ENCODE assay signal across 21 cellular contexts in genomic region chr10:30197186-30197585, GRCh38.
A peak's percentile ranks its signal among the peaks of the same experiment; 100 is the strongest.
DNase-seq lines count a peak whose midpoint lies in the region; ATAC-seq, FAIRE-seq and TF ChIP-seq lines count a peak whose summit lies in the region.
"Had no signal": no experiment of that assay in that cellular context is flagged by ENCODE, and none has a peak within 500 bp of the region (broad histone marks: within the 10 kb centered on the region; RNA-seq: fewer than 3 reads in every experiment).

No MANE protein-coding gene starts in this region.

- H3K79me1 ChIP-seq in neuronal stem cell (ENCODE audit: low read depth, low read length) = no peaks in the 10 kb centered on the region

- no peak overlapping the region for H2BK120ac ChIP-seq in neuronal stem cell (ENCODE audit: low read depth, low read length)

- H3K4ac ChIP-seq in neuronal stem cell (ENCODE audit: low read length) = no peak overlapping the region

- no peak overlapping the region for H2BK5ac ChIP-seq in neuronal stem cell (ENCODE audit: low read length)

- no peak overlapping the region for H3K4me3 Mint-ChIP-seq in GM23338
- H3K4me3 Mint-ChIP-seq: CD4-positive, alpha-beta T cell; HFFc6; IgD-negative memory B cell had no signal

- no peaks in the 10 kb centered on the region for H3K36me3 ChIP-seq in GM23338 (ENCODE audit: insufficient read depth)
- H3K36me3 ChIP-seq in neuronal stem cell (replicated peaks in 1 of 2; ENCODE audit: control insufficient read depth in 2 of 2, insufficient read depth in 2 of 2, low read length in 2 of 2) = no peaks in the 10 kb centered on the region
- no peaks in the 10 kb centered on the region for H3K36me3 ChIP-seq in thyroid gland
- H3K36me3 ChIP-seq in Karpas-422 (ENCODE audit: insufficient read depth, low read length) = no peaks in the 10 kb centered on the region

- H3K4me1 Mint-ChIP-seq in GM23338 = no peaks in the 10 kb centered on the region
- H3K4me1 Mint-ChIP-seq: IgD-negative memory B cell had no signal

- H3K18ac ChIP-seq in neuronal stem cell (ENCODE audit: low read length) = no peak overlapping the region

- ATAC-seq in GM23338 = no peak
- ATAC-seq: HCT116, HepG2 had no signal

- H3K9me2 ChIP-seq in GM23338 (ENCODE audit: insufficient read depth) (peaks cover 6% of the 10 kb centered on the region; the same call in 1 of the 2 replicates), Karpas-422 (replicated peaks; ENCODE audit: insufficient read depth, low read length) (no peaks in the 10 kb centered on the region)

- H3K27ac Mint-ChIP-seq in GM23338 = no peak overlapping the region
- H3K27ac Mint-ChIP-seq: CD4-positive, alpha-beta T cell; HFFc6; IgD-negative memory B cell had no signal

- DNase-seq in GM23338 (ENCODE audit: low spot score) = no peak
- DNase-seq in NCI-H2227 treated with DMSO at 0.1 percent for 48 hours (lab: John Stamatoyannopoulos, UW) = peak; percentile 41
- peak; percentile 91 for DNase-seq in islet precursor cell
- DNase-seq in neuronal stem cell (ENCODE audit: low spot score) = no peak
- DNase-seq in thyroid gland = no peak
- DNase-seq in pons (ENCODE audit: low spot score) = no peak
- no peak for DNase-seq in H54 (ENCODE audit: insufficient read length, low spot score)
- DNase-seq in Karpas-422 = no peak
- DNase-seq: AML-193; Caco-2; CD4-positive, alpha-beta T cell; GDM1; H7; HFFc6; KBM-7 had no signal

- no peaks in the 10 kb centered on the region for H3K27me3 Mint-ChIP-seq in GM23338 (ENCODE audit: insufficient read depth, low read depth, poor library complexity)
- H3K27me3 Mint-ChIP-seq: IgD-negative memory B cell had no signal

- H3K9ac ChIP-seq in neuronal stem cell (ENCODE audit: low read depth, low read length, poor library complexity) (no peak overlapping the region), Karpas-422 (ENCODE audit: low read length) (no peak overlapping the region)

- H4K91ac ChIP-seq in neuronal stem cell (ENCODE audit: low read depth, low read length, poor library complexity) = no peak overlapping the region

- no peak overlapping the region for H2AK5ac ChIP-seq in neuronal stem cell (ENCODE audit: low read depth, low read length)

- H3K27me3 ChIP-seq in GM23338 (ENCODE audit: insufficient read depth) (no peaks in the 10 kb centered on the region), neuronal stem cell (ENCODE audit: control insufficient read depth in 3 of 3, insufficient read depth in 3 of 3, low read depth in 1 of 3, low read length in 3 of 3) (no peaks in the 10 kb centered on the region), thyroid gland (no peaks in the 10 kb centered on the region), Karpas-422 (ENCODE audit: low read length) (peaks cover 2% of the 10 kb centered on the region; the same call in 1 of the 2 replicates)

- H3K4me3 ChIP-seq in GM23338 = no peak overlapping the region
- H3K4me3 ChIP-seq in neuronal stem cell (ENCODE audit: low read length in 2 of 2) = no peak overlapping the region
- H3K4me3 ChIP-seq in thyroid gland (replicated peaks in 1 of 3) = no peak overlapping the region
- H3K4me3 ChIP-seq in Karpas-422 (ENCODE audit: low read length) = no peak overlapping the region
- H3K4me3 ChIP-seq: A549 had no signal

- H2BK12ac ChIP-seq in neuronal stem cell (ENCODE audit: low read length) = no peak overlapping the region

- no peaks in the 10 kb centered on the region for H3F3A ChIP-seq in GM23338 (replicated peaks; ENCODE audit: low read depth)

- H4K8ac ChIP-seq in neuronal stem cell (ENCODE audit: low read depth, low read length) = no peak overlapping the region

- no peak for TF ChIP-seq POLR2A in thyroid gland (IDR thresholded peaks at IDR 0.05)
- no peak for TF ChIP-seq POLR2A in H54 (IDR thresholded peaks at IDR 0.05; ENCODE audit: low read depth, low read length)

- peak overlapping the region; percentile 72; the same call in 1 of the 2 replicates for H2AFZ ChIP-seq in GM23338
- H2AFZ ChIP-seq in neuronal stem cell (ENCODE audit: low read length) = peak overlapping the region; percentile 64
- H2AFZ ChIP-seq in Karpas-422 (ENCODE audit: low read length) = no peak overlapping the region

- no peaks in the 10 kb centered on the region for H4K20me1 ChIP-seq in GM23338 (replicated peaks; ENCODE audit: insufficient read depth)
- H4K20me1 ChIP-seq in Karpas-422 (ENCODE audit: insufficient read depth, low read depth, low read length) = no peaks in the 10 kb centered on the region

- no peak for TF ChIP-seq CTCF in GM23338 (conservative IDR thresholded peaks at IDR 0.05; ENCODE audit: low read depth in 2 of 2)
- TF ChIP-seq CTCF in thyroid gland (IDR thresholded peaks at IDR 0.05) = no peak

- no peak overlapping the region for H3K14ac ChIP-seq in neuronal stem cell (ENCODE audit: low read length)

- H3K4me2 ChIP-seq in GM23338 = no peak overlapping the region
- no peak overlapping the region for H3K4me2 ChIP-seq in neuronal stem cell (ENCODE audit: insufficient read depth, low read length, poor library complexity, severe bottlenecking)
- no peak overlapping the region for H3K4me2 ChIP-seq in Karpas-422 (ENCODE audit: low read depth, low read length, poor library complexity, severe bottlenecking)
- H3K4me2 ChIP-seq: A549 had no signal

- intact Hi-C loops in thyroid gland (cut with DNase I) = no loop called here

- H3K9me3 ChIP-seq in neuronal stem cell (replicated peaks in 1 of 2; ENCODE audit: control insufficient read depth in 2 of 2, insufficient read depth in 1 of 2, low read depth in 1 of 2, low read length in 2 of 2) = peaks cover 0 to 17% of the 10 kb centered on the region in 2 donors
- no peaks in the 10 kb centered on the region for H3K9me3 ChIP-seq in thyroid gland
- no peaks in the 10 kb centered on the region for H3K9me3 ChIP-seq in Karpas-422 (ENCODE audit: low read length)
- H3K9me3 ChIP-seq: A549 had no signal

- WGBS in neuronal stem cell (ENCODE audit: extremely low coverage in 2 of 2, insufficient read length in 2 of 2, insufficient replicate concordance in 1 of 2), 2 donors = no CpG with 5 or more reads among the region's 4 CpGs
- 83 to 88% methylated on average over 4 of the region's 4 CpGs for WGBS in thyroid gland, 2 donors

- H3K79me2 ChIP-seq in GM23338 (replicated peaks; ENCODE audit: insufficient read depth) (no peaks in the 10 kb centered on the region), Karpas-422 (ENCODE audit: low read length) (no peaks in the 10 kb centered on the region)

- H3K36me3 Mint-ChIP-seq in GM23338 (ENCODE audit: low read depth) = no peaks in the 10 kb centered on the region

- no peak for FAIRE-seq in H54 (lab: Jason Lieb, UNC)
- FAIRE-seq: A549, D721Med, HepG2 had no signal

- no peaks in the 10 kb centered on the region for H3K4me1 ChIP-seq in GM23338 (ENCODE audit: insufficient read depth)
- peaks cover 2 to 5% of the 10 kb centered on the region in 2 donors for H3K4me1 ChIP-seq in neuronal stem cell (ENCODE audit: control insufficient read depth in 2 of 2, insufficient read depth in 1 of 2, low read depth in 1 of 2, low read length in 2 of 2)
- H3K4me1 ChIP-seq in thyroid gland = no peaks in the 10 kb centered on the region
- no peaks in the 10 kb centered on the region for H3K4me1 ChIP-seq in Karpas-422 (ENCODE audit: low read length)
- H3K4me1 ChIP-seq: A549, Caco-2 had no signal

- peaks cover 2% of the 10 kb centered on the region; the same call in 1 of the 3 replicates for H3K9me3 Mint-ChIP-seq in GM23338
- H3K9me3 Mint-ChIP-seq: CD4-positive, alpha-beta T cell had no signal

- no peak overlapping the region for H3K23ac ChIP-seq in neuronal stem cell (ENCODE audit: low read depth, low read length, poor library complexity)

- H3K27ac ChIP-seq in GM23338 (ENCODE audit: low read depth) = no peak overlapping the region
- no peak overlapping the region for H3K27ac ChIP-seq in neuronal stem cell (replicated peaks; ENCODE audit: low read length)
- no peak overlapping the region for H3K27ac ChIP-seq in thyroid gland
- no peak overlapping the region for H3K27ac ChIP-seq in Karpas-422 (ENCODE audit: low read length)
- H3K27ac ChIP-seq: A549, C4-2B had no signal

- H2BK15ac ChIP-seq in neuronal stem cell (ENCODE audit: low read length) = no peak overlapping the region

TF ChIP-seq in GM23338, 12 proteins besides CTCF, POLR2A, EP300 and RAD21 (continues in another document):
- TF ChIP-seq STAT1 (IDR thresholded peaks at IDR 0.05; ENCODE audit: unreplicated experiment) (no peak), ZNF114 (CRISPR knock-in tag; IDR thresholded peaks at IDR 0.05) (no peak), EZH2 (IDR thresholded peaks at IDR 0.05; ENCODE audit: low read depth, unreplicated experiment) (no peak), REST (IDR thresholded peaks at IDR 0.05; ENCODE audit: unreplicated experiment) (no peak)

Comparison
In these comparisons a context has a peak if more than half of its experiments do, and no peak if none do; other contexts are left out.
1. DNase-seq: peak in NCI-H2227 treated with DMSO at 0.1 percent for 48 hours (single experiment) and islet precursor cell (single experiment); none in GM23338 (single experiment), neuronal stem cell (single experiment), thyroid gland (0 of 2), pons (single experiment), H54 (single experiment) and Karpas-422 (single experiment).